Comparison of ENCODE assay signal across 1 cellular context in the genomic region with DNA sequence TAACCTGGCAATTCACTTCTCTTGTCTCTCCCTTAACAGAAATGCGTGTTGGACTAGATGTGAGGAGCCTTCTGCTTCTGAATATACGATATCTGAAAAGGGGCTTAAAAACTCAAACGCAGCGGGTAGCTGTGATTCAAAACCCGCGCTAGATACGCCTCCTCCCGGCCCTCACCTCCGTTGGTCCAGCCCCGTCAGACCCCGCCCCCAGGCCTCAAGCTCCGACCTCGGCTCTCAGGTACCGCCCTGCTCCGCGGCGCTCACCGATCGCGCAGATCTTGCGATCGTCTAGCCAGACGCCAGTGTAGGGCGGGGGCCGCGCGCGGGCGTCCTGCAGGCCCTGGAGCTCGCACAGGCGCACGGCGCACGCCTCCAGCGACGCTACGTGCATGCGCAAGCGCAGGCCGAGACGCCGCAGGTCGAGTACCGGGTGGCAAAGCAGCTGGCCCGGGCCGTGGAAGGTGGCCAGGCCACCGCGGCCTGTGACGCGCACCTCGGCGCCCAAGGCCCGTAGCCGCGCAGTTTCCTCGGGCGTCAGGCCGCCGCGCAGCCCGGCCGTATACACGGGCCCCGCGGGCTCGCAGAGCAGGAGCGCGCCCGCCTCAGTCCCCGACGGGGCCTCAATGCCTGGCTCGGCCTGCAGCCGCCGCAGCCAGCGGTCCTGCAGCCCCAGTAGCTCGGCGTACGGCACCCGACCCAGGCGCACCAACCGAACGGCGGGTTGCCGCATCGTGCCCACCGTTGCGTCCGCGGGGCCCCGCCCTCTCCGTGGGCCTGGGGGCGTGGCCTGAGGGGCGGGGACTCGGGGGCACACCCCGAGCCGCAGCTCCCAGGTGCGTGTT.
TF ChIP-seq lines count a peak whose summit lies in the region.

A gene (minus strand): TSS at position 751 of the 842 bp plus-strand sequence. CDS start 21 bp downstream, at position 730.

TF ChIP-seq in K562, 482 proteins besides CTCF, POLR2A, EP300 and RAD21 (continued from another document and continues in another):
- TF ChIP-seq, protein P1, sequence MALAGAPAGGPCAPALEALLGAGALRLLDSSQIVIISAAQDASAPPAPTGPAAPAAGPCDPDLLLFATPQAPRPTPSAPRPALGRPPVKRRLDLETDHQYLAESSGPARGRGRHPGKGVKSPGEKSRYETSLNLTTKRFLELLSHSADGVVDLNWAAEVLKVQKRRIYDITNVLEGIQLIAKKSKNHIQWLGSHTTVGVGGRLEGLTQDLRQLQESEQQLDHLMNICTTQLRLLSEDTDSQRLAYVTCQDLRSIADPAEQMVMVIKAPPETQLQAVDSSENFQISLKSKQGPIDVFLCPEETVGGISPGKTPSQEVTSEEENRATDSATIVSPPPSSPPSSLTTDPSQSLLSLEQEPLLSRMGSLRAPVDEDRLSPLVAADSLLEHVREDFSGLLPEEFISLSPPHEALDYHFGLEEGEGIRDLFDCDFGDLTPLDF (CRISPR knock-in tag; IDR thresholded peaks at IDR 0.05), result peak; percentile 93
- TF ChIP-seq LCOR (CRISPR knock-in tag; IDR thresholded peaks at IDR 0.05) (no peak), ZNF12 (CRISPR knock-in tag; IDR thresholded peaks at IDR 0.05) (no peak), ZSCAN32 (CRISPR knock-in tag; IDR thresholded peaks at IDR 0.05) (no peak), ZNF766 (CRISPR knock-in tag; conservative IDR thresholded peaks at IDR 0.05) (no peak), MTA1 (IDR thresholded peaks at IDR 0.05; ENCODE audit: borderline replicate concordance) (peak; percentile 91), ZNF121 (CRISPR knock-in tag; conservative IDR thresholded peaks at IDR 0.05) (no peak), MCM7 (IDR thresholded peaks at IDR 0.05) (no peak), EZH2 (IDR thresholded peaks at IDR 0.05; ENCODE audit: borderline replicate concordance, low read depth, low read length) (no peak), HDAC3 (IDR thresholded peaks at IDR 0.05; ENCODE audit: borderline replicate concordance, partially characterized antibody) (no peak), NR3C1 (CRISPR knock-in tag; IDR thresholded peaks at IDR 0.05) (no peak), SREBF1 (IDR thresholded peaks at IDR 0.05; ENCODE audit: borderline replicate concordance, low read depth, low read length) (no peak), GTF2E2 (tag; IDR thresholded peaks at IDR 0.05) (no peak; the same call in 1 of the 2 replicates), MECOM (CRISPR knock-in tag; IDR thresholded peaks at IDR 0.05) (no peak), MCM3 (IDR thresholded peaks at IDR 0.05) (no peak), ATF1 (CRISPR knock-in tag; IDR thresholded peaks at IDR 0.05) (peak; percentile 59; the same call in 1 of the 2 replicates), ATF1 (tag; IDR thresholded peaks at IDR 0.05) (peak; percentile 90), PHF20 (IDR thresholded peaks at IDR 0.05; ENCODE audit: partially characterized antibody) (peak; percentile 52), ZC3H11A (IDR thresholded peaks at IDR 0.05; ENCODE audit: low read depth, low read length) (no peak), KHSRP (IDR thresholded peaks at IDR 0.05) (no peak), MAZ (CRISPR knock-in tag; conservative IDR thresholded peaks at IDR 0.05 in 1 of 2, IDR thresholded peaks at IDR 0.05 in 1 of 2) (peak; percentile 96 to 97), ZFP1 (CRISPR knock-in tag; IDR thresholded peaks at IDR 0.05) (no peak), ZNF644 (tag; IDR thresholded peaks at IDR 0.05; ENCODE audit: low read depth) (no peak), ZNF384 (IDR thresholded peaks at IDR 0.05; ENCODE audit: low read depth, low read length) (peak; percentile 81), SP2 (IDR thresholded peaks at IDR 0.05; ENCODE audit: extremely low read depth, low read depth, low read length, poor library complexity, severe bottlenecking) (no peak), EHMT2 (IDR thresholded peaks at IDR 0.05) (no peak), HNRNPK (IDR thresholded peaks at IDR 0.05; ENCODE audit: low read depth, low read length, poor library complexity, severe bottlenecking) (no peak), ZFP36 (IDR thresholded peaks at IDR 0.05; ENCODE audit: low read depth, low read length, partially characterized antibody) (no peak), SIRT6 (IDR thresholded peaks at IDR 0.05; ENCODE audit: low read depth, low read length) (no peak), SUPT5H (IDR thresholded peaks at IDR 0.05) (peak; percentile 75), PHB2 (IDR thresholded peaks at IDR 0.05; ENCODE audit: low read depth) (no peak), SAFB2 (IDR thresholded peaks at IDR 0.05; ENCODE audit: borderline replicate concordance, low read depth, low read length, severe bottlenecking) (no peak)
- TF ChIP-seq, protein P2, sequence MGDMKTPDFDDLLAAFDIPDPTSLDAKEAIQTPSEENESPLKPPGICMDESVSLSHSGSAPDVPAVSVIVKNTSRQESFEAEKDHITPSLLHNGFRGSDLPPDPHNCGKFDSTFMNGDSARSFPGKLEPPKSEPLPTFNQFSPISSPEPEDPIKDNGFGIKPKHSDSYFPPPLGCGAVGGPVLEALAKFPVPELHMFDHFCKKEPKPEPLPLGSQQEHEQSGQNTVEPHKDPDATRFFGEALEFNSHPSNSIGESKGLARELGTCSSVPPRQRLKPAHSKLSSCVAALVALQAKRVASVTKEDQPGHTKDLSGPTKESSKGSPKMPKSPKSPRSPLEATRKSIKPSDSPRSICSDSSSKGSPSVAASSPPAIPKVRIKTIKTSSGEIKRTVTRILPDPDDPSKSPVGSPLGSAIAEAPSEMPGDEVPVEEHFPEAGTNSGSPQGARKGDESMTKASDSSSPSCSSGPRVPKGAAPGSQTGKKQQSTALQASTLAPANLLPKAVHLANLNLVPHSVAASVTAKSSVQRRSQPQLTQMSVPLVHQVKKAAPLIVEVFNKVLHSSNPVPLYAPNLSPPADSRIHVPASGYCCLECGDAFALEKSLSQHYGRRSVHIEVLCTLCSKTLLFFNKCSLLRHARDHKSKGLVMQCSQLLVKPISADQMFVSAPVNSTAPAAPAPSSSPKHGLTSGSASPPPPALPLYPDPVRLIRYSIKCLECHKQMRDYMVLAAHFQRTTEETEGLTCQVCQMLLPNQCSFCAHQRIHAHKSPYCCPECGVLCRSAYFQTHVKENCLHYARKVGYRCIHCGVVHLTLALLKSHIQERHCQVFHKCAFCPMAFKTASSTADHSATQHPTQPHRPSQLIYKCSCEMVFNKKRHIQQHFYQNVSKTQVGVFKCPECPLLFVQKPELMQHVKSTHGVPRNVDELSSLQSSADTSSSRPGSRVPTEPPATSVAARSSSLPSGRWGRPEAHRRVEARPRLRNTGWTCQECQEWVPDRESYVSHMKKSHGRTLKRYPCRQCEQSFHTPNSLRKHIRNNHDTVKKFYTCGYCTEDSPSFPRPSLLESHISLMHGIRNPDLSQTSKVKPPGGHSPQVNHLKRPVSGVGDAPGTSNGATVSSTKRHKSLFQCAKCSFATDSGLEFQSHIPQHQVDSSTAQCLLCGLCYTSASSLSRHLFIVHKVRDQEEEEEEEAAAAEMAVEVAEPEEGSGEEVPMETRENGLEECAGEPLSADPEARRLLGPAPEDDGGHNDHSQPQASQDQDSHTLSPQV (IDR thresholded peaks at IDR 0.05), result peak; percentile 61; the same call in 1 of the 2 replicates
- TF ChIP-seq, protein P3, sequence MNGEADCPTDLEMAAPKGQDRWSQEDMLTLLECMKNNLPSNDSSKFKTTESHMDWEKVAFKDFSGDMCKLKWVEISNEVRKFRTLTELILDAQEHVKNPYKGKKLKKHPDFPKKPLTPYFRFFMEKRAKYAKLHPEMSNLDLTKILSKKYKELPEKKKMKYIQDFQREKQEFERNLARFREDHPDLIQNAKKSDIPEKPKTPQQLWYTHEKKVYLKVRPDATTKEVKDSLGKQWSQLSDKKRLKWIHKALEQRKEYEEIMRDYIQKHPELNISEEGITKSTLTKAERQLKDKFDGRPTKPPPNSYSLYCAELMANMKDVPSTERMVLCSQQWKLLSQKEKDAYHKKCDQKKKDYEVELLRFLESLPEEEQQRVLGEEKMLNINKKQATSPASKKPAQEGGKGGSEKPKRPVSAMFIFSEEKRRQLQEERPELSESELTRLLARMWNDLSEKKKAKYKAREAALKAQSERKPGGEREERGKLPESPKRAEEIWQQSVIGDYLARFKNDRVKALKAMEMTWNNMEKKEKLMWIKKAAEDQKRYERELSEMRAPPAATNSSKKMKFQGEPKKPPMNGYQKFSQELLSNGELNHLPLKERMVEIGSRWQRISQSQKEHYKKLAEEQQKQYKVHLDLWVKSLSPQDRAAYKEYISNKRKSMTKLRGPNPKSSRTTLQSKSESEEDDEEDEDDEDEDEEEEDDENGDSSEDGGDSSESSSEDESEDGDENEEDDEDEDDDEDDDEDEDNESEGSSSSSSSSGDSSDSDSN (IDR thresholded peaks at IDR 0.05; ENCODE audit: borderline replicate concordance in 1 of 2, low read depth in 2 of 2, low read length in 2 of 2), result no peak; a peak in 1 of 4 replicates
- TF ChIP-seq, protein P4, sequence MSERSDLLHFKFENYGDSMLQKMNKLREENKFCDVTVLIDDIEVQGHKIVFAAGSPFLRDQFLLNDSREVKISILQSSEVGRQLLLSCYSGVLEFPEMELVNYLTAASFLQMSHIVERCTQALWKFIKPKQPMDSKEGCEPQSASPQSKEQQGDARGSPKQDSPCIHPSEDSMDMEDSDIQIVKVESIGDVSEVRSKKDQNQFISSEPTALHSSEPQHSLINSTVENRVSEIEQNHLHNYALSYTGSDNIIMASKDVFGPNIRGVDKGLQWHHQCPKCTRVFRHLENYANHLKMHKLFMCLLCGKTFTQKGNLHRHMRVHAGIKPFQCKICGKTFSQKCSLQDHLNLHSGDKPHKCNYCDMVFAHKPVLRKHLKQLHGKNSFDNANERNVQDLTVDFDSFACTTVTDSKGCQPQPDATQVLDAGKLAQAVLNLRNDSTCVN (CRISPR knock-in tag; IDR thresholded peaks at IDR 0.05), result no peak
- TF ChIP-seq, protein P5, sequence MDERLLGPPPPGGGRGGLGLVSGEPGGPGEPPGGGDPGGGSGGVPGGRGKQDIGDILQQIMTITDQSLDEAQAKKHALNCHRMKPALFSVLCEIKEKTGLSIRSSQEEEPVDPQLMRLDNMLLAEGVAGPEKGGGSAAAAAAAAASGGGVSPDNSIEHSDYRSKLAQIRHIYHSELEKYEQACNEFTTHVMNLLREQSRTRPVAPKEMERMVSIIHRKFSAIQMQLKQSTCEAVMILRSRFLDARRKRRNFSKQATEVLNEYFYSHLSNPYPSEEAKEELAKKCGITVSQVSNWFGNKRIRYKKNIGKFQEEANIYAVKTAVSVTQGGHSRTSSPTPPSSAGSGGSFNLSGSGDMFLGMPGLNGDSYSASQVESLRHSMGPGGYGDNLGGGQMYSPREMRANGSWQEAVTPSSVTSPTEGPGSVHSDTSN (CRISPR knock-in tag; IDR thresholded peaks at IDR 0.05; ENCODE audit: low read depth), result no peak
- TF ChIP-seq, protein P5 (tag; conservative IDR thresholded peaks at IDR 0.05; ENCODE audit: low read depth), result no peak
- TF ChIP-seq, protein P6, sequence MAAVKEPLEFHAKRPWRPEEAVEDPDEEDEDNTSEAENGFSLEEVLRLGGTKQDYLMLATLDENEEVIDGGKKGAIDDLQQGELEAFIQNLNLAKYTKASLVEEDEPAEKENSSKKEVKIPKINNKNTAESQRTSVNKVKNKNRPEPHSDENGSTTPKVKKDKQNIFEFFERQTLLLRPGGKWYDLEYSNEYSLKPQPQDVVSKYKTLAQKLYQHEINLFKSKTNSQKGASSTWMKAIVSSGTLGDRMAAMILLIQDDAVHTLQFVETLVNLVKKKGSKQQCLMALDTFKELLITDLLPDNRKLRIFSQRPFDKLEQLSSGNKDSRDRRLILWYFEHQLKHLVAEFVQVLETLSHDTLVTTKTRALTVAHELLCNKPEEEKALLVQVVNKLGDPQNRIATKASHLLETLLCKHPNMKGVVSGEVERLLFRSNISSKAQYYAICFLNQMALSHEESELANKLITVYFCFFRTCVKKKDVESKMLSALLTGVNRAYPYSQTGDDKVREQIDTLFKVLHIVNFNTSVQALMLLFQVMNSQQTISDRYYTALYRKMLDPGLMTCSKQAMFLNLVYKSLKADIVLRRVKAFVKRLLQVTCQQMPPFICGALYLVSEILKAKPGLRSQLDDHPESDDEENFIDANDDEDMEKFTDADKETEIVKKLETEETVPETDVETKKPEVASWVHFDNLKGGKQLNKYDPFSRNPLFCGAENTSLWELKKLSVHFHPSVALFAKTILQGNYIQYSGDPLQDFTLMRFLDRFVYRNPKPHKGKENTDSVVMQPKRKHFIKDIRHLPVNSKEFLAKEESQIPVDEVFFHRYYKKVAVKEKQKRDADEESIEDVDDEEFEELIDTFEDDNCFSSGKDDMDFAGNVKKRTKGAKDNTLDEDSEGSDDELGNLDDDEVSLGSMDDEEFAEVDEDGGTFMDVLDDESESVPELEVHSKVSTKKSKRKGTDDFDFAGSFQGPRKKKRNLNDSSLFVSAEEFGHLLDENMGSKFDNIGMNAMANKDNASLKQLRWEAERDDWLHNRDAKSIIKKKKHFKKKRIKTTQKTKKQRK (IDR thresholded peaks at IDR 0.05; ENCODE audit: borderline replicate concordance, low read depth, low read length), result no peak
- TF ChIP-seq, protein P7, sequence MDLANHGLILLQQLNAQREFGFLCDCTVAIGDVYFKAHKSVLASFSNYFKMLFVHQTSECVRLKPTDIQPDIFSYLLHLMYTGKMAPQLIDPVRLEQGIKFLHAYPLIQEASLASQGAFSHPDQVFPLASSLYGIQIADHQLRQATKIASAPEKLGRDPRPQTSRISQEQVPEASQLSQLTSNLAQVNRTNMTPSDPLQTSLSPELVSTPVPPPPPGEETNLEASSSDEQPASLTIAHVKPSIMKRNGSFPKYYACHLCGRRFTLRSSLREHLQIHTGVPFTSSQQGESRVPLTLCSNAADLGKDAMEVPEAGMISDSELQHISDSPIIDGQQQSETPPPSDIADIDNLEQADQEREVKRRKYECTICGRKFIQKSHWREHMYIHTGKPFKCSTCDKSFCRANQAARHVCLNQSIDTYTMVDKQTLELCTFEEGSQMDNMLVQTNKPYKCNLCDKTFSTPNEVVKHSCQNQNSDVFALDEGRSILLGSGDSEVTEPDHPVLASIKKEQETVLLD (IDR thresholded peaks at IDR 0.05), result peak; percentile 93
- TF ChIP-seq, protein P8, sequence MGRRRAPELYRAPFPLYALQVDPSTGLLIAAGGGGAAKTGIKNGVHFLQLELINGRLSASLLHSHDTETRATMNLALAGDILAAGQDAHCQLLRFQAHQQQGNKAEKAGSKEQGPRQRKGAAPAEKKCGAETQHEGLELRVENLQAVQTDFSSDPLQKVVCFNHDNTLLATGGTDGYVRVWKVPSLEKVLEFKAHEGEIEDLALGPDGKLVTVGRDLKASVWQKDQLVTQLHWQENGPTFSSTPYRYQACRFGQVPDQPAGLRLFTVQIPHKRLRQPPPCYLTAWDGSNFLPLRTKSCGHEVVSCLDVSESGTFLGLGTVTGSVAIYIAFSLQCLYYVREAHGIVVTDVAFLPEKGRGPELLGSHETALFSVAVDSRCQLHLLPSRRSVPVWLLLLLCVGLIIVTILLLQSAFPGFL (CRISPR knock-in tag; IDR thresholded peaks at IDR 0.05), result no peak
